In genomic region chr20:16096756-16097326, GRCh38 we compare ENCODE assay signal across 28 cellular contexts.
"Had no signal": no experiment of that assay in that cellular context is flagged by ENCODE, and none has a peak within 500 bp of the region (broad histone marks: within the 10 kb centered on the region; RNA-seq: fewer than 3 reads in every experiment).

No MANE protein-coding gene starts in this region.

- H3K4me2 ChIP-seq: hepatocyte had no signal

- H3K27ac ChIP-seq: breast epithelium, cardiac muscle cell, colonic mucosa, epithelial cell of prostate, esophagus squamous epithelium, gastroesophageal sphincter, heart right ventricle, hepatocyte had no signal

- H3K4me1 ChIP-seq: breast epithelium, colonic mucosa, esophagus squamous epithelium, gastroesophageal sphincter had no signal

- H3K9me3 ChIP-seq: breast epithelium, colonic mucosa, esophagus squamous epithelium, gastroesophageal sphincter had no signal

- ATAC-seq: activated T-helper 17 cell treated with anti-CD3 and anti-CD28 coated beads, Interleukin-2, amount 50 U/mL, for 72 hours; gastroesophageal sphincter; heart right ventricle had no signal

- DNase-seq: activated CD4-positive, alpha-beta memory T cell treated with anti-CD3 and anti-CD28 coated beads, Interleukin-2, amount 10 ng/mL, durations not matched to agents 7 days and 5 days; activated CD4-positive, alpha-beta T cell treated with anti-CD3 and anti-CD28 coated beads for 1 hour; activated CD4-positive, alpha-beta T cell treated with anti-CD3 and anti-CD28 coated beads for 4 hours; activated CD4-positive, alpha-beta T cell treated with anti-CD3 and anti-CD28 coated beads, Interleukin-2, amount 10 ng/mL, durations not matched to agents 7 days and 5 days; activated CD4-positive, alpha-beta T cell treated with anti-CD3 and anti-CD28 coated beads, Interleukin-2, amount 50 U/mL, for 4 hours; activated CD4-positive, CD25-positive, alpha-beta regulatory T cell; activated CD8-positive, alpha-beta memory T cell treated with anti-CD3 and anti-CD28 coated beads, Interleukin-2, amount 50 U/mL, for 48 hours; activated effector memory CD4-positive, alpha-beta T cell treated with Interleukin-2 at 50 U/mL for 16 hours; activated gamma-delta T cell treated with Interleukin-2 at 50 U/mL for 16 hours; activated naive CD4-positive, alpha-beta T cell treated with anti-CD3 and anti-CD28 coated beads, Interleukin-2, amount 50 U/mL, for 16 hours; activated naive CD4-positive, alpha-beta T cell treated with Interleukin-2 at 50 U/mL for 16 hours; activated T-cell treated with anti-CD3 and anti-CD28 coated beads for 4 hours; activated T-cell treated with anti-CD3 and anti-CD28 coated beads, Interleukin-2, amount 50 U/mL, for 24 hours; amniotic stem cell; aorta; central memory CD4-positive, alpha-beta T cell; cerebellar nuclear complex; colonic mucosa; effector CD8-positive, alpha-beta T cell; esophagus squamous epithelium; foreskin melanocyte; heart right ventricle had no signal

- H3K27me3 ChIP-seq: breast epithelium, cardiac muscle cell, colonic mucosa, esophagus squamous epithelium, gastroesophageal sphincter, hepatocyte had no signal

- H3K4me3 ChIP-seq: breast epithelium, cardiac muscle cell, colonic mucosa, esophagus squamous epithelium, gastroesophageal sphincter, heart right ventricle, hepatocyte had no signal

- H3K36me3 ChIP-seq: breast epithelium, cardiac muscle cell, colonic mucosa, esophagus squamous epithelium, gastroesophageal sphincter, heart right ventricle had no signal
